ENCODE assay signal across 18 cellular contexts in the genomic region with DNA sequence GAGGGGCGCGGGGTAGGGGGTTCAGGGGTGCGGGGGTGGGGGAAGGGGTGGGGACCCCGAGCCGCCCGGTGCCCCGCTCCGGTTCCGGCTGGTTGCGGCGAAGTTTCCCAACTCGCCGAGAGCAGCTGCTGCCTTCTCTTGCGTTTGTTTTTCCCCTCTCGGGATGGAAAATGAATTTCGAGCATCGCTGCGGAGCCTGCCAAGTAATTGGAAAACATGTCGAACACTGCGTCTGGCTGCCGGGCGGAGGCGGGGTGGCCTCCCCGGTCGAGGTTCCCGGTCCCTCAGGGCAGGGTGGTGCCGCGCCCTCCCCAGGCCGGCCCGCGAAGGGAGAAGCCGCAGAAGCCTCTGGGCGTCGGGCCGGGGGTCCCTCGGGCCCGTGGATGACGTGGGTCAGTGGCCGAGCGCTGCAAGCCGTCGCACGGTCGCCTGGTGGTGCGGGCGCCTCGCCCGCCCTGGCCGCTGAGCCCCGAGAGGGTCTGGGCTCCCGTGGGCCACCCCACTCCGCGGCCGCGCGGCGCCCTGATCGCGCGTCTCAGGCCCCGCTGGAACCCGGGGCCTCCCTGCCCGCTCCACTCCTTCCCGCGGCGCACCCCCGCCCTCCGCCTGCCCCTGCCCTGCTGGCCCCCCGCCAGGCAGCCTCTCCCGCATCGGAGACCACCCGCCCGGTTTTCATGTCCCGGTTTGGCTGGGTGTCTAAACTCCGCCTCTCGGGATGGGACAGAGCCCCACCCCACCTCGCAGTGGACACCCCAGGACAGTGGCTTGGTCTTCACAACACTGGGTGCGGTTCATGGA. TPM values are rescaled to one million over a fixed set of nuclear protein-coding genes. Genes with fewer than 3 reads are reported as not detected.
DNase-seq lines count a peak whose midpoint lies in the region; ATAC-seq and TF ChIP-seq lines count a peak whose summit lies in the region.
"Had no signal": no experiment of that assay in that cellular context is flagged by ENCODE, and none has a peak within 500 bp of the region (broad histone marks: within the 10 kb centered on the region; RNA-seq: fewer than 3 reads in every experiment).

No MANE protein-coding gene starts in this region.

- TF ChIP-seq CTCF in neural crest cell (conservative IDR thresholded peaks at IDR 0.05), result no peak
- no peak for TF ChIP-seq CTCF in Peyer's patch (IDR thresholded peaks at IDR 0.05)

- H3K4me1 ChIP-seq in Peyer's patch, result no peaks in the 10 kb centered on the region
- H3K4me1 ChIP-seq: lower lobe of right lung, vagina had no signal

- no peak overlapping the region for H3K27ac ChIP-seq in Peyer's patch
- H3K27ac ChIP-seq: lower lobe of right lung, vagina had no signal

- TF ChIP-seq POLR2A in Peyer's patch (IDR thresholded peaks at IDR 0.05), result no peak

- no peaks in the 10 kb centered on the region for H3K9me3 Mint-ChIP-seq in neural crest cell

- H3K27me3 Mint-ChIP-seq in neural crest cell (ENCODE audit: low read depth), result peaks cover 9% of the 10 kb centered on the region

- H3K4me1 Mint-ChIP-seq in neural crest cell, result peaks cover 17% of the 10 kb centered on the region

- no peaks in the 10 kb centered on the region for H3K36me3 ChIP-seq in Peyer's patch
- H3K36me3 ChIP-seq: lower lobe of right lung, vagina had no signal

- H3K36me3 Mint-ChIP-seq in neural crest cell (ENCODE audit: low read depth), result no peaks in the 10 kb centered on the region
- H3K36me3 Mint-ChIP-seq: naive B cell, WTC11 had no signal

- no peak overlapping the region for H3K4me3 ChIP-seq in Peyer's patch
- H3K4me3 ChIP-seq: lower lobe of right lung, vagina had no signal

- H3K4me3 Mint-ChIP-seq in neural crest cell, result peak overlapping the region; percentile 31
- H3K4me3 Mint-ChIP-seq: naive B cell, T-helper 17 cell, WTC11 had no signal

- H3K9me3 ChIP-seq in Peyer's patch, result no peaks in the 10 kb centered on the region
- H3K9me3 ChIP-seq: lower lobe of right lung, vagina had no signal

- DNase-seq in NCI-H524 (lab: John Stamatoyannopoulos, UW), result peak; percentile 6 to 26
- DNase-seq in NCI-H524 treated with DMSO at 0.1 percent for 48 hours (lab: John Stamatoyannopoulos, UW), result no peak
- DNase-seq in COLO668 (lab: John Stamatoyannopoulos, UW; ENCODE audit: unreplicated experiment), result peak; percentile 9
- peak; percentile 39 for DNase-seq in NCI-H2171 treated with DMSO at 0.1 percent for 48 hours (lab: John Stamatoyannopoulos, UW)
- no peak for DNase-seq in neural crest cell (ENCODE audit: low read depth, low spot score)
- DNase-seq in DMS153 (lab: John Stamatoyannopoulos, UW), result no peak
- no peak for DNase-seq in Peyer's patch
- DNase-seq: ACHN; lower lobe of right lung; naive B cell; NCI-H187 treated with DMSO at 0.1 percent for 48 hours; SHP77; small intestine; stimulated activated naive CD4-positive, alpha-beta T cell; T-helper 17 cell had no signal

- no peak overlapping the region for H3K27ac Mint-ChIP-seq in neural crest cell (ENCODE audit: unreplicated experiment)
- H3K27ac Mint-ChIP-seq: naive B cell, T-helper 17 cell, WTC11 had no signal

- H3K27me3 ChIP-seq in Peyer's patch, result no peaks in the 10 kb centered on the region
- H3K27me3 ChIP-seq: vagina had no signal

- no peak for ATAC-seq in GM18858 (IDR thresholded peaks at IDR 0.05; ENCODE audit: unreplicated experiment)
- ATAC-seq: T-helper 17 cell, WTC11 had no signal

RNA-seq across cellular contexts. Expression of a gene that starts 12.0 kb away (rescaled TPM):
- total RNA-seq in neural crest cell (not detected in 2 replicates), Peyer's patch (not detected)
- total RNA-seq: lower lobe of right lung, T-helper 17 cell, vagina, WTC11 had no signal

Comparison
In these comparisons a context has a peak if more than half of its experiments do, and no peak if none do; other contexts are left out.
1. DNase-seq: peak in NCI-H524 (2 of 2), COLO668 (single experiment) and NCI-H2171 treated with DMSO at 0.1 percent for 48 hours (single experiment); none in NCI-H524 treated with DMSO at 0.1 percent for 48 hours (single experiment), neural crest cell (single experiment), DMS153 (single experiment) and Peyer's patch (0 of 3).